In the genomic region with DNA sequence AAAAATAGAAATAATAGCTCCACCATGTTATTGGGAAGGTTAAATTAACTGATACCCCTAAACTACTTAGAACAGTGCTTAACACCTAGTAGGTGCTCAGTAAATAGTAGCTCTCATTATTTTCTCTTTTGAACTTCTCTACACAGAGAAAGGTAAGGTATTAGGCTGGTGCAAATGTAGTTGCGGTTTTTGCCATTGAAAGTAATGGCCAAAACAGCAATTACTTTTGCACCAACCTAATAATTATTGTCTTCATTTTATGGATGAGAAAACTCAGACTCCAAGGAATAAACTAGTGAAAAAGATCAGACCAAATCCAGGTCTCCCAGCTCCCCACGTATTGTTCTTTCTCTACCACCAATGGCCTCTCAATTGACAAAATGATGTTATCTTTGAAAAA, we compare ENCODE assay signal across 9 cellular contexts.
"Had no signal": no experiment of that assay in that cellular context is flagged by ENCODE, and none has a peak within 500 bp of the region (broad histone marks: within the 10 kb centered on the region; RNA-seq: fewer than 3 reads in every experiment).

No MANE protein-coding gene starts in this region.

- H3K4me2 ChIP-seq: GM23338 had no signal

- DNase-seq: H9, HCEC 1CT, HFFc6, IMR-90, KG1 had no signal

- FAIRE-seq: H1, H54, K562 had no signal

- H2AFZ ChIP-seq: GM23338 had no signal

- H3K4me3 ChIP-seq: GM23338, K562 had no signal

- ATAC-seq: GM23338, K562 had no signal
